8 cellular contexts compared by ENCODE assay signal in the genomic region with DNA sequence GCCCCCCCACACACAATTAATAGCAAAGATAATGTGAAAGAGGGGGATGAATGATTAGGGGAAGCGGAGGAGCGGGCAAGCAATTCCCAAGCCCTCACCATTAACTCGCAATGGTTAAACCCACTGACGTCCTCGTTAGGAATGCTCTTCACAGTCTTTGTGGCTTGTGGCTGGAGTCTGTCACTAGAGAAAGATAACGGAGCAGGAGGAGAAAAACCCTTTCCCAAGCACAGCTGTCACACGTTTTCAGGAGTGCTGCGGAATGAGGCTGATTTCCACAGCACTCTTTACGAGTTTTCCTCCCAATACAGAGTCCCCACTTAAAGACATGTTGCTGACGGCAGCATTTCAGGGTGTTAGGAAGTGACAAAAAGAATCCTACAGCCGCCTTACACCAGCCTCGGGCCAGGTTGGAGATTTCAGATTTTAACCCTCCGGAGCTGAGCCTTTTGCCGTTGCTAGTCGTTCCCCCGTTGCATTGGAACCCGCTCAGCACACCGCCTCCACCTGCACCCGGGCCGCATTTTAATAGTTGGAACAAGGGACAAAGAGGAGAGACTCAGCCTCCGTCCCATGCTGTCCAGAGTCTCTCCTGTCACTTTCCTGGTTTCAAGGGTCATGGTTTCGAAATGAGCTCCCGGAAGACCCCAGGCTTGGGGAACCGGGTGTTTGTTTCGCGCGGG.
DNase-seq lines count a peak whose midpoint lies in the region; ATAC-seq and TF ChIP-seq lines count a peak whose summit lies in the region.

No MANE protein-coding gene starts in this region.

- CTCF ChIA-PET in BJ (lab: Yijun Ruan, JAX) (no interaction called here), MCF 10A (lab: Yijun Ruan, JAX) (interaction anchor here (0.6 to 2.0 kb wide), 9 partner anchors 13 to 246 kb away, joined by 3 to 11 read pairs (median 3); a partner anchor contains a TSS)

- no peak for DNase-seq in BJ (ENCODE audit: low read depth)
- DNase-seq in MCF 10A (ENCODE audit: unreplicated experiment) = no peak
- DNase-seq in left lobe of liver (ENCODE audit: low spot score) = no peak
- DNase-seq in thoracic aorta (ENCODE audit: low spot score) = no peak
- DNase-seq in GM13976 (ENCODE audit: low spot score) = no peak
- DNase-seq in NCI-H1930 (lab: John Stamatoyannopoulos, UW) = no peak
- DNase-seq in amniotic stem cell (lab: John Stamatoyannopoulos, UW) = no peak

- H3K36me3 Mint-ChIP-seq in MCF 10A (ENCODE audit: insufficient read depth, unreplicated experiment) = no peaks in the 10 kb centered on the region

- peak overlapping the region; percentile 34 for H3K4me3 ChIP-seq in BJ (ENCODE audit: low read depth, low read length)
- H3K4me3 ChIP-seq in HUES48 (ENCODE audit: low read depth, low read length) = peak overlapping the region; percentile 79
- H3K4me3 ChIP-seq in thoracic aorta = peak overlapping the region; percentile 73

- H3K27ac ChIP-seq in HUES48 (ENCODE audit: low read depth, low read length) (peak overlapping the region; percentile 74), thoracic aorta (no peak overlapping the region)

- TF ChIP-seq CTCF in BJ (IDR thresholded peaks at IDR 0.05; ENCODE audit: insufficient read depth, low read depth, low read length) (no peak), MCF 10A (IDR thresholded peaks at IDR 0.05; ENCODE audit: unreplicated experiment) (no peak), thoracic aorta (IDR thresholded peaks at IDR 0.05) (no peak), GM13976 (IDR thresholded peaks at IDR 0.05; ENCODE audit: borderline replicate concordance, control extremely low read depth, extremely low read depth, insufficient read depth, missing control alignments) (no peak)

- no peaks in the 10 kb centered on the region for H3K36me3 ChIP-seq in BJ (ENCODE audit: control insufficient read depth, insufficient read depth, low read length)
- H3K36me3 ChIP-seq in HUES48 (ENCODE audit: control insufficient read depth, insufficient read depth, low read length) = peaks cover 27% of the 10 kb centered on the region
- H3K36me3 ChIP-seq in thoracic aorta = no peaks in the 10 kb centered on the region

- POLR2A ChIA-PET in BJ (lab: Charles Lee) (no interaction called here), MCF 10A (lab: Yijun Ruan, JAX) (interaction anchor here (0.6 to 4.1 kb wide), 15 partner anchors 13 to 1333 kb away, joined by 3 to 63 read pairs (median 5); a partner anchor contains a TSS)

- ATAC-seq in left lobe of liver (peak; percentile 20), thoracic aorta (ENCODE audit: insufficient number of reproducible peaks, low FRiP score, low read depth) (peak; percentile 6)

- H3K27me3 ChIP-seq in BJ (ENCODE audit: control insufficient read depth, insufficient read depth, low read length) (peaks cover 7% of the 10 kb centered on the region), HUES48 (ENCODE audit: control insufficient read depth, insufficient read depth, low read length) (no peaks in the 10 kb centered on the region), thoracic aorta (replicated peaks; ENCODE audit: insufficient read depth) (no peaks in the 10 kb centered on the region)

- peak overlapping the region; percentile 79 for H3K27ac Mint-ChIP-seq in MCF 10A (ENCODE audit: low read depth, unreplicated experiment)

- peaks cover 63% of the 10 kb centered on the region for H3K27me3 Mint-ChIP-seq in MCF 10A (ENCODE audit: insufficient read depth, unreplicated experiment)

- intact Hi-C loops in MCF 10A (cut with micrococcal nuclease) = loop anchor here (5.0 kb wide), 3 partner anchors 40 to 185 kb away; a partner anchor contains a TSS

- in situ Hi-C loops in GM13976 (cut with MboI; ENCODE audit: low sequenced_read_pairs, unreplicated experiment) = no loop called here

- no peaks in the 10 kb centered on the region for H3K9me3 ChIP-seq in HUES48 (ENCODE audit: control insufficient read depth, insufficient read depth, low read length)
- H3K9me3 ChIP-seq in thoracic aorta = no peaks in the 10 kb centered on the region

- no TSS peak for BruUV-seq in MCF 10A (replicated peaks; lab: Mats Ljungman, UMichigan)

- H3K9me3 Mint-ChIP-seq in MCF 10A (ENCODE audit: unreplicated experiment) = no peaks in the 10 kb centered on the region

- peaks cover 8% of the 10 kb centered on the region for H3K4me1 Mint-ChIP-seq in MCF 10A (ENCODE audit: insufficient read depth, unreplicated experiment)

- H3K4me1 ChIP-seq in HUES48 (ENCODE audit: control insufficient read depth, insufficient read depth, low read length) (peaks cover 75% of the 10 kb centered on the region), thoracic aorta (ENCODE audit: control insufficient read depth in 1 of 2, low read depth in 2 of 2) (no peaks in the 10 kb centered on the region)

- H3K4me3 Mint-ChIP-seq in MCF 10A (ENCODE audit: unreplicated experiment) = peak overlapping the region; percentile 81

- peak overlapping the region; percentile 80 for H3K9ac ChIP-seq in HUES48 (ENCODE audit: low read depth, low read length)
